In genomic region chr5:177367323-177367848, GRCh38 we compare ENCODE assay signal across 12 cellular contexts. TPM values are rescaled to one million over a fixed set of nuclear protein-coding genes. Genes with fewer than 3 reads are reported as not detected.
A peak's percentile ranks its signal among the peaks of the same experiment; 100 is the strongest.
DNase-seq lines count a peak whose midpoint lies in the region; ATAC-seq, FAIRE-seq and TF ChIP-seq lines count a peak whose summit lies in the region.
"Had no signal": no experiment of that assay in that cellular context is flagged by ENCODE, and none has a peak within 500 bp of the region (broad histone marks: within the 10 kb centered on the region; RNA-seq: fewer than 3 reads in every experiment).

No MANE protein-coding gene starts in this region.

- TSS peak; percentile 44 for BruUV-seq in K562 (replicated peaks; lab: Mats Ljungman, UMichigan)

- CTCF ChIA-PET in BJ (lab: Yijun Ruan, JAX) = interaction anchor here (0.6 to 2.5 kb wide), 10 partner anchors 12 to 707 kb away, joined by 3 to 8 read pairs (median 4); partner anchors contain the start of gene LMAN2
- CTCF ChIA-PET in K562 (lab: Yijun Ruan, JAX; ENCODE audit: low intra/inter-chr PET ratio) = interaction anchor here (2.0 kb wide), 1 partner anchor 49 kb away, joined by 6 read pairs; no protein-coding TSS in a partner anchor

- H3K27ac ChIP-seq in K562 (ENCODE audit: extremely low read depth, low read depth, low read length) (peak overlapping the region; percentile 94), iPS-18a (ENCODE audit: low read length) (no peak overlapping the region)

- H4K20me1 ChIP-seq in K562 (replicated peaks; ENCODE audit: control insufficient read depth, insufficient read depth, low read length) = no peaks in the 10 kb centered on the region

- in situ Hi-C loops in K562 (cut with MboI) = no loop called here

- POLR2A ChIA-PET in BJ (lab: Charles Lee) (no interaction called here), K562 (lab: Yijun Ruan, JAX) (interaction anchor here (0.6 to 2.5 kb wide), 14 partner anchors 8 to 142 kb away, joined by 3 to 18 read pairs (median 3); partner anchors contain the start of genes LMAN2 and PDLIM7)

- peak in 1 of 2 experiments; percentile 44; a peak in 2 of 4 replicates for TF ChIP-seq RAD21 in K562 (CRISPR knock-in tag; conservative IDR thresholded peaks at IDR 0.05 in 1 of 2, IDR thresholded peaks at IDR 0.05 in 1 of 2)

- no peak for TF ChIP-seq POLR2A in K562 (conservative IDR thresholded peaks at IDR 0.05)

- no peak for TF ChIP-seq EP300 in K562 (IDR thresholded peaks at IDR 0.05; ENCODE audit: low read length)

- WGBS in K562 (ENCODE audit: insufficient coverage, low coverage, missing lambda C conversion rate) = 1% methylated on average over 40 of the region's 46 CpGs

- H3K36me3 ChIP-seq in BJ (ENCODE audit: control insufficient read depth, insufficient read depth, low read length) (no peaks in the 10 kb centered on the region), K562 (ENCODE audit: control insufficient read depth, insufficient read depth, low read length) (peaks cover 37% of the 10 kb centered on the region; the same call in 2 of the 3 replicates), iPS-18a (ENCODE audit: control insufficient read depth, low read depth, low read length) (no peaks in the 10 kb centered on the region)

- peaks cover 4% of the 10 kb centered on the region for H3K9me1 ChIP-seq in K562 (ENCODE audit: control insufficient read depth, insufficient read depth, low read length)

- H2AFZ ChIP-seq in K562 (ENCODE audit: low read depth, low read length) = peak overlapping the region; percentile 93

- intact Hi-C loops in K562 (cut with micrococcal nuclease) = loop anchor here (10.0 kb wide), 1 partner anchor 253 kb away; no protein-coding TSS in a partner anchor

- FAIRE-seq in K562 (lab: Jason Lieb, UNC) = no peak

- H3K27me3 ChIP-seq in BJ (ENCODE audit: control insufficient read depth, insufficient read depth, low read length) (no peaks in the 10 kb centered on the region; the same call in 1 of the 2 replicates), K562 (ENCODE audit: control insufficient read depth in 2 of 2, insufficient read depth in 2 of 2, low read length in 2 of 2) (no peaks in the 10 kb centered on the region), iPS-18a (ENCODE audit: control insufficient read depth, insufficient read depth, low read length) (peaks cover 17% of the 10 kb centered on the region)

- no peaks in the 10 kb centered on the region for H3K9me3 ChIP-seq in K562 (replicated peaks; ENCODE audit: control insufficient read depth, insufficient read depth, low read depth, low read length)
- H3K9me3 ChIP-seq in iPS-18a (ENCODE audit: control insufficient read depth, low read depth, low read length) = no peaks in the 10 kb centered on the region

- DNase-seq in BJ (ENCODE audit: low read depth) (no peak), K562 (ENCODE audit: extremely low read depth in 1 of 4, low spot score in 3 of 4) (no peak), retina (peak; percentile 82), NCI-H524 (lab: John Stamatoyannopoulos, UW) (no peak)
- DNase-seq in stimulated activated CD4-positive, alpha-beta T cell treated with anti-CD3 and anti-CD28 coated beads, Interleukin-2, amount 100 ng/mL, for 48 hours = no peak
- DNase-seq: DMS 273 treated with DMSO at 0.1 percent for 48 hours; effector CD8-positive, alpha-beta T cell; stimulated activated naive B cell treated with anti-CD40 and anti-IgM and Interleukin-4, amounts not matched to agents 10 μg/mL and 1 μg/mL and 100 μg/mL, for 72 hours had no signal

- peak overlapping the region; percentile 89 for H3K4me2 ChIP-seq in K562 (ENCODE audit: insufficient read depth, low read length)

- peak overlapping the region; percentile 48 for H3K4me3 ChIP-seq in BJ (ENCODE audit: low read depth, low read length)
- peak overlapping the region; percentile 57 for H3K4me3 ChIP-seq in K562
- peak overlapping the region; percentile 63 for H3K4me3 ChIP-seq in iPS-18a (ENCODE audit: low read length)

- H3K9ac ChIP-seq in K562 (ENCODE audit: insufficient read depth in 1 of 2, low read depth in 2 of 2, low read length in 2 of 2) (peak overlapping the region; percentile 73 to 95), iPS-18a (ENCODE audit: low read length) (no peak overlapping the region)

- TF ChIP-seq CTCF in BJ (IDR thresholded peaks at IDR 0.05; ENCODE audit: insufficient read depth, low read depth, low read length) (peak; percentile 35), K562 (IDR thresholded peaks at IDR 0.05 in 2 of 3, conservative IDR thresholded peaks at IDR 0.05 in 1 of 3; ENCODE audit: insufficient read depth in 2 of 3, low read depth in 1 of 3, low read length in 3 of 3) (peak; percentile 34 to 58 (median 37); a peak in 4 of 6 replicates)

- ATAC-seq in K562 (peak; percentile 37), GM18498 (IDR thresholded peaks at IDR 0.05; ENCODE audit: unreplicated experiment) (no peak), GM21528 (IDR thresholded peaks at IDR 0.05; ENCODE audit: low FRiP score, unreplicated experiment) (no peak)
- ATAC-seq: natural killer cell treated with Interleukin-12 subunit alpha and Interleukin-12 subunit beta and Interleukin-15 and Interleukin-18, amount 100 ng/mL, for 72 hours; stimulated activated naive B cell treated with anti-CD40 and anti-IgM and Interleukin-4, amounts not matched to agents 10 μg/mL and 1 μg/mL and 100 μg/mL, for 72 hours had no signal

- H3K79me2 ChIP-seq in K562 (ENCODE audit: control insufficient read depth, insufficient read depth, low read length) = peaks cover 24% of the 10 kb centered on the region

- H3K4me1 ChIP-seq in K562 (replicated peaks in 1 of 2; ENCODE audit: control insufficient read depth in 2 of 2, insufficient read depth in 2 of 2, low read length in 2 of 2) (peaks cover 69 to 92% of the 10 kb centered on the region in 2 experiments), iPS-18a (ENCODE audit: control insufficient read depth, low read depth, low read length) (peaks cover 28% of the 10 kb centered on the region)

RNA-seq across cellular contexts. Expression of gene RGS14, which starts 9.7 kb away (rescaled TPM):
- polyA plus RNA-seq in BJ (2011; rRNA removed) (4.1 and 6.0 TPM in 2 replicates), K562 (2011; rRNA removed) (21.2 and 40.8 TPM in 2 replicates), K562 (2014; fragmentation: Illumina TruSeq; extraction: Trizol) (42.0 and 46.3 TPM in 2 replicates), K562 (2014; fragmentation: Nextera tagmentation; extraction: Ambion mirVana) (1 to 10 TPM in 1 of 2 experiments, under 1 TPM in 1; 0.28 to 1.3 TPM), K562 (2014; rRNA removed) (75.9 and 101 TPM in 2 replicates)
- 3.0 and 3.8 TPM in 2 replicates for polyA minus RNA-seq in BJ (2011; rRNA and poly(A)+ RNA removed)
- total RNA-seq in K562 (2011; cell fraction: chromatin; rRNA removed; ENCODE audit: low replicate concordance) = 35.8 and 98.9 TPM in 2 replicates
- 87.6 and 104 TPM in 2 replicates for total RNA-seq in K562 (2011; cell fraction: nucleolus; rRNA removed)
- 52.4 and 57.0 TPM in 2 replicates for total RNA-seq in K562 (2011; cell fraction: nucleoplasm; rRNA removed)
- total RNA-seq in K562 (2014; rRNA removed) (63.1 and 86.1 TPM in 2 replicates), K562 (2014; rRNA removed; fragmentation: Illumina TruSeq; extraction: Trizol) (6.3 and 10.5 TPM in 2 replicates), K562 (2015; rRNA removed; fragmentation: Illumina TruSeq; extraction: Trizol) (34.5 and 38.8 TPM in 2 replicates), K562 (2021) (50.3 and 55.4 TPM in 2 replicates)
- 54.2 and 98.9 TPM in 2 replicates for polyA plus RNA-seq in K562 (2011; cell fraction: cytosol; rRNA removed)
- polyA plus RNA-seq in K562 (2011; cell fraction: nucleus; rRNA removed) = 174 and 232 TPM in 2 replicates
- polyA plus RNA-seq in K562 (2012) = 40.9 and 53.0 TPM in 2 replicates
- polyA minus RNA-seq in K562 (2011; rRNA and poly(A)+ RNA removed) = 11.5 and 13.6 TPM in 2 replicates
- 20.3 and 24.8 TPM in 2 replicates for polyA minus RNA-seq in K562 (2011; cell fraction: cytosol; rRNA and poly(A)+ RNA removed)
- polyA minus RNA-seq in K562 (2011; cell fraction: nucleus; rRNA and poly(A)+ RNA removed) = 49.7 and 64.5 TPM in 2 replicates

RNA-seq across cellular contexts. Expression of gene LMAN2, which starts 15.9 kb away (rescaled TPM):
- 228 and 248 TPM in 2 replicates for polyA plus RNA-seq in BJ (2011; rRNA removed)
- 185 and 254 TPM in 2 replicates for polyA minus RNA-seq in BJ (2011; rRNA and poly(A)+ RNA removed)
- 108 and 260 TPM in 2 replicates for total RNA-seq in K562 (2011; cell fraction: chromatin; rRNA removed; ENCODE audit: low replicate concordance)
- total RNA-seq in K562 (2011; cell fraction: nucleolus; rRNA removed) = 422 and 429 TPM in 2 replicates
- 240 and 283 TPM in 2 replicates for total RNA-seq in K562 (2011; cell fraction: nucleoplasm; rRNA removed)
- 200 and 216 TPM in 2 replicates for total RNA-seq in K562 (2014; rRNA removed)
- total RNA-seq in K562 (2014; rRNA removed; fragmentation: Illumina TruSeq; extraction: Trizol) = 69.3 and 110 TPM in 2 replicates
- 179 and 196 TPM in 2 replicates for total RNA-seq in K562 (2015; rRNA removed; fragmentation: Illumina TruSeq; extraction: Trizol)
- 130 and 136 TPM in 2 replicates for total RNA-seq in K562 (2021)
- 119 and 150 TPM in 2 replicates for polyA plus RNA-seq in K562 (2011; rRNA removed)
- polyA plus RNA-seq in K562 (2011; cell fraction: cytosol; rRNA removed) = 299 and 407 TPM in 2 replicates
- polyA plus RNA-seq in K562 (2011; cell fraction: nucleus; rRNA removed) = 207 and 224 TPM in 2 replicates
- 176 and 216 TPM in 2 replicates for polyA plus RNA-seq in K562 (2012)
- polyA plus RNA-seq in K562 (2014; fragmentation: Illumina TruSeq; extraction: Trizol) = 241 and 254 TPM in 2 replicates
- 1 to 10 TPM; 2.7 to 8.5 TPM for polyA plus RNA-seq in K562 (2014; fragmentation: Nextera tagmentation; extraction: Ambion mirVana)
- polyA plus RNA-seq in K562 (2014; rRNA removed) = 196 and 235 TPM in 2 replicates
- polyA minus RNA-seq in K562 (2011; rRNA and poly(A)+ RNA removed) = 113 and 151 TPM in 2 replicates
- 150 and 163 TPM in 2 replicates for polyA minus RNA-seq in K562 (2011; cell fraction: cytosol; rRNA and poly(A)+ RNA removed)
- polyA minus RNA-seq in K562 (2011; cell fraction: nucleus; rRNA and poly(A)+ RNA removed) = 76.1 and 108 TPM in 2 replicates

RNA-seq across cellular contexts. Expression of gene SLC34A1, which starts 16.8 kb away (rescaled TPM):
- polyA plus RNA-seq in BJ (2011; rRNA removed) = not detected in 2 replicates
- polyA minus RNA-seq in BJ (2011; rRNA and poly(A)+ RNA removed) = not detected in 2 replicates
- total RNA-seq in K562 (2011; cell fraction: chromatin; rRNA removed; ENCODE audit: low replicate concordance) = 0.09 TPM in 1 of 2 replicates, not detected in the other
- not detected in 2 replicates for total RNA-seq in K562 (2011; cell fraction: nucleolus; rRNA removed)
- not detected in 2 replicates for total RNA-seq in K562 (2011; cell fraction: nucleoplasm; rRNA removed)
- total RNA-seq in K562 (2014; rRNA removed) = not detected in 2 replicates
- total RNA-seq in K562 (2014; rRNA removed; fragmentation: Illumina TruSeq; extraction: Trizol) = not detected in 2 replicates
- not detected in 2 replicates for total RNA-seq in K562 (2015; rRNA removed; fragmentation: Illumina TruSeq; extraction: Trizol)
- total RNA-seq in K562 (2021) = not detected in 2 replicates
- polyA plus RNA-seq in K562 (2011; rRNA removed) = not detected in 2 replicates
- polyA plus RNA-seq in K562 (2011; cell fraction: cytosol; rRNA removed) = not detected in 2 replicates
- polyA plus RNA-seq in K562 (2011; cell fraction: nucleus; rRNA removed) = not detected in 2 replicates
- not detected in 2 replicates for polyA plus RNA-seq in K562 (2012)
- polyA plus RNA-seq in K562 (2014; fragmentation: Illumina TruSeq; extraction: Trizol) = not detected in 2 replicates
- not detected for polyA plus RNA-seq in K562 (2014; fragmentation: Nextera tagmentation; extraction: Ambion mirVana)
- not detected in 2 replicates for polyA plus RNA-seq in K562 (2014; rRNA removed)
- not detected in 2 replicates for polyA minus RNA-seq in K562 (2011; rRNA and poly(A)+ RNA removed)
- not detected in 2 replicates for polyA minus RNA-seq in K562 (2011; cell fraction: cytosol; rRNA and poly(A)+ RNA removed)
- not detected in 2 replicates for polyA minus RNA-seq in K562 (2011; cell fraction: nucleus; rRNA and poly(A)+ RNA removed)
- total RNA-seq: natural killer cell treated with Interleukin-12 subunit alpha and Interleukin-12 subunit beta and Interleukin-15 and Interleukin-18, amount 100 ng/mL, for 72 hours had no signal

RNA-seq across cellular contexts. Expression of gene PFN3, which starts 33.1 kb away (rescaled TPM):
- polyA plus RNA-seq in BJ (2011; rRNA removed) = not detected in 2 replicates
- polyA minus RNA-seq in BJ (2011; rRNA and poly(A)+ RNA removed) = not detected in 2 replicates
- total RNA-seq in K562 (2011; cell fraction: chromatin; rRNA removed; ENCODE audit: low replicate concordance) = not detected in 2 replicates
- not detected in 2 replicates for total RNA-seq in K562 (2011; cell fraction: nucleolus; rRNA removed)
- not detected in 2 replicates for total RNA-seq in K562 (2011; cell fraction: nucleoplasm; rRNA removed)
- not detected in 2 replicates for total RNA-seq in K562 (2014; rRNA removed)
- not detected in 2 replicates for total RNA-seq in K562 (2014; rRNA removed; fragmentation: Illumina TruSeq; extraction: Trizol)
- not detected in 2 replicates for total RNA-seq in K562 (2015; rRNA removed; fragmentation: Illumina TruSeq; extraction: Trizol)
- total RNA-seq in K562 (2021) = not detected in 2 replicates
- not detected in 2 replicates for polyA plus RNA-seq in K562 (2011; rRNA removed)
- not detected in 2 replicates for polyA plus RNA-seq in K562 (2011; cell fraction: cytosol; rRNA removed)
- not detected in 2 replicates for polyA plus RNA-seq in K562 (2011; cell fraction: nucleus; rRNA removed)
- polyA plus RNA-seq in K562 (2012) = not detected in 2 replicates
- not detected in 2 replicates for polyA plus RNA-seq in K562 (2014; fragmentation: Illumina TruSeq; extraction: Trizol)
- polyA plus RNA-seq in K562 (2014; fragmentation: Nextera tagmentation; extraction: Ambion mirVana) = not detected
- not detected in 2 replicates for polyA plus RNA-seq in K562 (2014; rRNA removed)
- not detected in 2 replicates for polyA minus RNA-seq in K562 (2011; rRNA and poly(A)+ RNA removed)
- not detected in 2 replicates for polyA minus RNA-seq in K562 (2011; cell fraction: cytosol; rRNA and poly(A)+ RNA removed)
- polyA minus RNA-seq in K562 (2011; cell fraction: nucleus; rRNA and poly(A)+ RNA removed) = 0.67 TPM in 1 of 2 replicates, not detected in the other
- total RNA-seq: natural killer cell treated with Interleukin-12 subunit alpha and Interleukin-12 subunit beta and Interleukin-15 and Interleukin-18, amount 100 ng/mL, for 72 hours had no signal

RNA-seq across cellular contexts. Expression of gene F12, which starts 42.0 kb away (rescaled TPM):
- polyA plus RNA-seq in BJ (2011; rRNA removed) (0.67 and 0.69 TPM in 2 replicates), K562 (2011; rRNA removed) (6.1 and 9.7 TPM in 2 replicates), K562 (2014; fragmentation: Illumina TruSeq; extraction: Trizol) (0.59 and 2.7 TPM in 2 replicates), K562 (2014; fragmentation: Nextera tagmentation; extraction: Ambion mirVana) (1 to 10 TPM in 1 of 2 experiments, under 1 TPM in 1; 0.91 to 1.3 TPM), K562 (2014; rRNA removed) (14.3 and 14.9 TPM in 2 replicates)
- polyA minus RNA-seq in BJ (2011; rRNA and poly(A)+ RNA removed) = not detected in 2 replicates
- 2.4 and 7.8 TPM in 2 replicates for total RNA-seq in K562 (2011; cell fraction: chromatin; rRNA removed; ENCODE audit: low replicate concordance)
- 12.2 and 13.2 TPM in 2 replicates for total RNA-seq in K562 (2011; cell fraction: nucleolus; rRNA removed)
- 5.8 and 6.0 TPM in 2 replicates for total RNA-seq in K562 (2011; cell fraction: nucleoplasm; rRNA removed)
- total RNA-seq in K562 (2014; rRNA removed) (13.8 and 23.9 TPM in 2 replicates), K562 (2014; rRNA removed; fragmentation: Illumina TruSeq; extraction: Trizol) (0.80 and 1.1 TPM in 2 replicates), K562 (2015; rRNA removed; fragmentation: Illumina TruSeq; extraction: Trizol) (3.6 and 4.7 TPM in 2 replicates), K562 (2021) (18.3 and 22.6 TPM in 2 replicates)
- polyA plus RNA-seq in K562 (2011; cell fraction: cytosol; rRNA removed) = 11.4 and 33.1 TPM in 2 replicates
- 19.4 and 31.1 TPM in 2 replicates for polyA plus RNA-seq in K562 (2011; cell fraction: nucleus; rRNA removed)
- 15.5 and 16.0 TPM in 2 replicates for polyA plus RNA-seq in K562 (2012)
- 0.63 and 1.6 TPM in 2 replicates for polyA minus RNA-seq in K562 (2011; rRNA and poly(A)+ RNA removed)
- 8.3 and 17.7 TPM in 2 replicates for polyA minus RNA-seq in K562 (2011; cell fraction: cytosol; rRNA and poly(A)+ RNA removed)
- polyA minus RNA-seq in K562 (2011; cell fraction: nucleus; rRNA and poly(A)+ RNA removed) = 3.9 and 6.0 TPM in 2 replicates
